Comparison of ENCODE assay signal across 11 cellular contexts in the genomic region with DNA sequence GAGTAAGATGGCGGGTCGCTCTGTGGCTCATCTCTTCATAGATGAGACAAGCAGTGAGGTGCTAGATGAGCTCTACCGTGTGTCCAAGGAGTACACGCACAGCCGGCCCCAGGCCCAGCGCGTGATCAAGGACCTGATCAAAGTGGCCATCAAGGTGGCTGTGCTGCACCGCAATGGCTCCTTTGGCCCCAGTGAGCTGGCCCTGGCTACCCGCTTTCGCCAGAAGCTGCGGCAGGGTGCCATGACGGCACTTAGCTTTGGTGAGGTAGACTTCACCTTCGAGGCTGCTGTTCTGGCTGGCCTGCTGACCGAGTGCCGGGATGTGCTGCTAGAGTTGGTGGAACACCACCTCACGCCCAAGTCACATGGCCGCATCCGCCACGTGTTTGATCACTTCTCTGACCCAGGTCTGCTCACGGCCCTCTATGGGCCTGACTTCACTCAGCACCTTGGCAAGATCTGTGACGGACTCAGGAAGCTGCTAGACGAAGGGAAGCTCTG. TPM values are rescaled to one million over a fixed set of nuclear protein-coding genes. Genes with fewer than 3 reads are reported as not detected.
A peak's percentile ranks its signal among the peaks of the same experiment; 100 is the strongest.
DNase-seq lines count a peak whose midpoint lies in the region; ATAC-seq and TF ChIP-seq lines count a peak whose summit lies in the region.
"Had no signal": no experiment of that assay in that cellular context is flagged by ENCODE, and none has a peak within 500 bp of the region (broad histone marks: within the 10 kb centered on the region; RNA-seq: fewer than 3 reads in every experiment).

No MANE protein-coding gene starts in this region.

- intact Hi-C loops in upper lobe of right lung (cut with DNase I): loop anchor here (5.0 kb wide), 1 partner anchor 56 kb away; no protein-coding TSS in a partner anchor

- H3K4me3 ChIP-seq in mesendoderm (ENCODE audit: low read length) (no peak overlapping the region), upper lobe of right lung (no peak overlapping the region)
- H3K4me3 ChIP-seq: esophagus muscularis mucosa, neural progenitor cell had no signal

- no peak overlapping the region for H3K4ac ChIP-seq in mesendoderm (ENCODE audit: low read depth, low read length)

- no peaks in the 10 kb centered on the region for H3K79me2 ChIP-seq in mesendoderm (ENCODE audit: control insufficient read depth, insufficient read depth, low read length)

- no peak for ATAC-seq in activated T-cell treated with anti-CD3 and anti-CD28 coated beads, Interleukin-2, amount 50 U/mL, for 4 hours
- ATAC-seq in upper lobe of right lung (no peak), HG02840 (IDR thresholded peaks at IDR 0.05; ENCODE audit: low FRiP score, unreplicated experiment) (no peak)

- no peak overlapping the region for H3K18ac ChIP-seq in mesendoderm (ENCODE audit: low read length)

- H3K56ac ChIP-seq in mesendoderm (ENCODE audit: low read length): no peak overlapping the region

- peaks cover 25% of the 10 kb centered on the region for H3K36me3 Mint-ChIP-seq in activated T-cell treated with anti-CD3 and anti-CD28 coated beads, Interleukin-2, amount 50 U/mL, for 4 hours (ENCODE audit: insufficient read depth)

- no peaks in the 10 kb centered on the region for H3K9me3 Mint-ChIP-seq in activated T-cell treated with anti-CD3 and anti-CD28 coated beads, Interleukin-2, amount 50 U/mL, for 4 hours
- H3K9me3 Mint-ChIP-seq: neural progenitor cell had no signal

- H4K8ac ChIP-seq in mesendoderm (ENCODE audit: low read depth, low read length): no peak overlapping the region

- WGBS in mesendoderm (ENCODE audit: extremely low coverage, insufficient coverage, low lambda C conversion rate): no CpG with 5 or more reads among the region's 22 CpGs

- H3K36me3 ChIP-seq in mesendoderm (ENCODE audit: control insufficient read depth, insufficient read depth, low read length) (no peaks in the 10 kb centered on the region), upper lobe of right lung (peaks cover 43% of the 10 kb centered on the region)
- H3K36me3 ChIP-seq: neural progenitor cell had no signal

- peak; percentile 31 for DNase-seq in stimulated activated CD4-positive, alpha-beta T cell treated with anti-CD3 and anti-CD28 coated beads, Interleukin-15, amount 100 ng/mL, for 24 hours
- no peak for DNase-seq in stimulated activated CD4-positive, alpha-beta T cell treated with anti-CD3 and anti-CD28 coated beads, Interleukin-12 subunit alpha, Interleukin-12 subunit beta, amount 100 ng/mL, for 4 hours
- DNase-seq in activated T-cell treated with anti-CD3 and anti-CD28 coated beads, Interleukin-2, amount 50 U/mL, for 4 hours: no peak
- peak; percentile 57 for DNase-seq in mesendoderm
- peak; percentile 60 for DNase-seq in upper lobe of right lung
- DNase-seq in NCI-H1436 treated with DMSO at 0.1 percent for 48 hours (lab: John Stamatoyannopoulos, UW): no peak
- DNase-seq in NCI-H2107 (lab: John Stamatoyannopoulos, UW): no peak
- DNase-seq: NCI-H1417 treated with DMSO at 0.1 percent for 48 hours had no signal

- H3K27me3 ChIP-seq in mesendoderm (ENCODE audit: insufficient read depth, low read length, poor library complexity) (no peaks in the 10 kb centered on the region), upper lobe of right lung (no peaks in the 10 kb centered on the region)
- H3K27me3 ChIP-seq: esophagus muscularis mucosa, neural progenitor cell had no signal

- H3K4me2 ChIP-seq in mesendoderm (ENCODE audit: low read length): no peak overlapping the region
- H3K4me2 ChIP-seq: neural progenitor cell had no signal

- no peak overlapping the region for H2AK5ac ChIP-seq in mesendoderm (ENCODE audit: low read length)

- no peak overlapping the region for H3K9ac ChIP-seq in mesendoderm (ENCODE audit: low read length)
- H3K9ac ChIP-seq: neural progenitor cell had no signal

- TF ChIP-seq CTCF in upper lobe of right lung (IDR thresholded peaks at IDR 0.05): no peak

- no peaks in the 10 kb centered on the region for H3K79me1 ChIP-seq in mesendoderm (ENCODE audit: low read length)

- no peaks in the 10 kb centered on the region for H3K27me3 Mint-ChIP-seq in activated T-cell treated with anti-CD3 and anti-CD28 coated beads, Interleukin-2, amount 50 U/mL, for 4 hours (ENCODE audit: low read depth)

- H3K27ac ChIP-seq in mesendoderm (ENCODE audit: low read depth, low read length): no peak overlapping the region
- H3K27ac ChIP-seq in upper lobe of right lung: peak overlapping the region; percentile 42
- H3K27ac ChIP-seq: neural progenitor cell had no signal

- H3K4me3 Mint-ChIP-seq in activated T-cell treated with anti-CD3 and anti-CD28 coated beads, Interleukin-2, amount 50 U/mL, for 4 hours: peak overlapping the region; percentile 99

- peaks cover 60% of the 10 kb centered on the region for H3K4me1 Mint-ChIP-seq in activated T-cell treated with anti-CD3 and anti-CD28 coated beads, Interleukin-2, amount 50 U/mL, for 4 hours (ENCODE audit: low read depth)

- H3K9me3 ChIP-seq in upper lobe of right lung: no peaks in the 10 kb centered on the region
- H3K9me3 ChIP-seq: esophagus muscularis mucosa had no signal

- H4K5ac ChIP-seq in mesendoderm (ENCODE audit: low read length): no peak overlapping the region

- H2BK120ac ChIP-seq in mesendoderm (ENCODE audit: low read depth, low read length): no peak overlapping the region

- no peak overlapping the region for H3K23ac ChIP-seq in mesendoderm (ENCODE audit: low read length)

- no peak overlapping the region for H2BK15ac ChIP-seq in mesendoderm (replicated peaks; ENCODE audit: low read depth)

- no peaks in the 10 kb centered on the region for H3K4me1 ChIP-seq in mesendoderm (ENCODE audit: control insufficient read depth, low read depth, low read length)
- peaks cover 2% of the 10 kb centered on the region for H3K4me1 ChIP-seq in upper lobe of right lung
- H3K4me1 ChIP-seq: neural progenitor cell had no signal

- no peak overlapping the region for H2BK5ac ChIP-seq in mesendoderm (ENCODE audit: low read length)

RNA-seq across cellular contexts. Expression of a gene that starts 2.4 kb away (rescaled TPM):
- total RNA-seq in activated T-cell treated with anti-CD3 and anti-CD28 coated beads, Interleukin-2, amount 50 U/mL, for 4 hours: 10 to 100 TPM; 15.8 to 18.3 (median 18.2) TPM
- 0.06 TPM for polyA plus RNA-seq in mesendoderm (2013, experiment 1 of 2)
- polyA plus RNA-seq in mesendoderm (2013, experiment 2 of 2): 0.03 TPM
- total RNA-seq in upper lobe of right lung: 10.3 TPM

RNA-seq across cellular contexts. Expression of a gene that starts 6.9 kb away (rescaled TPM):
- total RNA-seq in activated T-cell treated with anti-CD3 and anti-CD28 coated beads, Interleukin-2, amount 50 U/mL, for 4 hours: 1 to 10 TPM; 3.0 to 4.4 (median 3.5) TPM
- 2.4 TPM for polyA plus RNA-seq in mesendoderm (2013, experiment 1 of 2)
- polyA plus RNA-seq in mesendoderm (2013, experiment 2 of 2): 2.6 TPM
- 6.2 TPM for total RNA-seq in upper lobe of right lung

RNA-seq across cellular contexts. Expression of a gene that starts 7.1 kb away (rescaled TPM):
- total RNA-seq in activated T-cell treated with anti-CD3 and anti-CD28 coated beads, Interleukin-2, amount 50 U/mL, for 4 hours: 10 to 100 TPM; 92.8 to 95.0 (median 93.3) TPM
- polyA plus RNA-seq in mesendoderm (2013, experiment 1 of 2): 48.9 TPM
- polyA plus RNA-seq in mesendoderm (2013, experiment 2 of 2): 48.0 TPM
- 34.6 TPM for total RNA-seq in upper lobe of right lung

RNA-seq across cellular contexts. Expression of a gene that starts 12.4 kb away (rescaled TPM):
- 1 to 10 TPM in 1 of 3 donors, under 1 TPM in 2; 0.78 to 1.3 (median 0.84) TPM for total RNA-seq in activated T-cell treated with anti-CD3 and anti-CD28 coated beads, Interleukin-2, amount 50 U/mL, for 4 hours
- 5.3 TPM for polyA plus RNA-seq in mesendoderm (2013, experiment 1 of 2)
- 5.7 TPM for polyA plus RNA-seq in mesendoderm (2013, experiment 2 of 2)
- 6.7 TPM for total RNA-seq in upper lobe of right lung

RNA-seq across cellular contexts. Expression of a gene that starts 17.0 kb away (rescaled TPM):
- 1 to 10 TPM in 2 of 3 donors, under 1 TPM in 1; 0.52 to 2.9 (median 2.3) TPM for total RNA-seq in activated T-cell treated with anti-CD3 and anti-CD28 coated beads, Interleukin-2, amount 50 U/mL, for 4 hours
- 0.35 TPM for polyA plus RNA-seq in mesendoderm (2013, experiment 1 of 2)
- polyA plus RNA-seq in mesendoderm (2013, experiment 2 of 2): 0.29 TPM
- total RNA-seq in upper lobe of right lung: not detected

Comparison
In these comparisons a context has a peak if more than half of its experiments do, and no peak if none do; other contexts are left out.
1. DNase-seq: peak in stimulated activated CD4-positive, alpha-beta T cell treated with anti-CD3 and anti-CD28 coated beads, Interleukin-15, amount 100 ng/mL, for 24 hours (single experiment), mesendoderm (single experiment) and upper lobe of right lung (single experiment); none in stimulated activated CD4-positive, alpha-beta T cell treated with anti-CD3 and anti-CD28 coated beads, Interleukin-12 subunit alpha, Interleukin-12 subunit beta, amount 100 ng/mL, for 4 hours (single experiment), activated T-cell treated with anti-CD3 and anti-CD28 coated beads, Interleukin-2, amount 50 U/mL, for 4 hours (single experiment), NCI-H1436 treated with DMSO at 0.1 percent for 48 hours (single experiment) and NCI-H2107 (single experiment).